Comparison of ENCODE assay signal across 8 cellular contexts in the genomic region with DNA sequence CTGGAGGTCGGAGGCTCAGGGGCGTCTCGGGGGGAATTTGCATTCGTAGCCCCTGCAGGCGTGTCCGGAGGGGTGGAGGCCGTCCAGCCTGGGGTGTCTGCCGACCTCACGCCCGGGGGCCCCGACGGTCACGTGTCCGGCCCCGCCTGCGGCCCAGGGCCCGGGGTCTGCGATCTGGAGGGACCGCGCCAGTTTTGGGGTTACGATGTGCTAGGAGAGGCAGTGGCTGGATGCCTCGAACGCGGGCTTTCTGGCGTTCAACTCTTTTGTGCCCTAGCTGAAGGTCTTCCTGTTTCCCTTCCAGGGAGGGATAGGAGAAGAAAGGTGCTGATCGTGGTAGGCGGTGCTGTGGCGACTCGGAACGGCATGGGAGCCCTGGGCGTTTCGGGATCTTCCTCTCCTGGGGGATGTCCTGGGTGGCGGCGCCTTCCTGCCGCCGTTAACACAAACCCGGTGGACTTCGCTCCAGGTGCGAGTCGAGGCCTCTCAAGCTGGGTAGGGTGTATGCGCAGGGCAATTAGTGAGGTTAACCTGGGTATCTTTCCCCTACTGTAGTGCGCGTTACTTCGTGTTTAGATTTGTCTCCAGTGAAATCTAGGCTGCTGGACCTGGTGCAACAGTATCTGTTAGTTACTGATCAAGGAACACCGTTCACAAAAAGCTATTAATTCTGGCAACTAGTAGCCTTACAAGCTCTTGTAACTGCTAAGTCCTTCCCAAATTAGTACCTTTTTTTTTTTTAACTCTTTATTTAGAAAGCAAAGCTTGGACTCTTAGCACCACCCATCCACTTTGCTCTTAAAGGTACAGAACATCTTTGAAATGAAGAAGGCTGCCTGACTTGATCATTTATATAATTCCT. TPM values are rescaled to one million over a fixed set of nuclear protein-coding genes. Genes with fewer than 3 reads are reported as not detected.
A peak's percentile ranks its signal among the peaks of the same experiment; 100 is the strongest.
DNase-seq lines count a peak whose midpoint lies in the region; FAIRE-seq and TF ChIP-seq lines count a peak whose summit lies in the region.

No MANE protein-coding gene starts in this region.

- H3K9me3 ChIP-seq in astrocyte (ENCODE audit: insufficient read depth, low read depth, low read length) (no peaks in the 10 kb centered on the region), iPS-20b (ENCODE audit: insufficient read depth, low read depth, low read length) (no peaks in the 10 kb centered on the region)

- no peaks in the 10 kb centered on the region for H3K36me3 Mint-ChIP-seq in astrocyte (ENCODE audit: low read depth, unreplicated experiment)

- H3K4me3 ChIP-seq in HFF-Myc (replicated peaks; ENCODE audit: low read depth, low read length), result peak overlapping the region; percentile 87
- peak overlapping the region; percentile 90 for H3K4me3 ChIP-seq in astrocyte (ENCODE audit: insufficient read depth, low read depth, low read length)
- H3K4me3 ChIP-seq in iPS-20b (ENCODE audit: low read length), result peak overlapping the region; percentile 81
- H3K4me3 ChIP-seq in skin epidermis, result peak overlapping the region; percentile 69 to 95 (median 92)

- H3K4me3 Mint-ChIP-seq in astrocyte (ENCODE audit: unreplicated experiment), result peak overlapping the region; percentile 85

- peak overlapping the region; percentile 4 for H3K27ac Mint-ChIP-seq in astrocyte (ENCODE audit: unreplicated experiment)

- no peaks in the 10 kb centered on the region for H3K36me3 ChIP-seq in astrocyte (ENCODE audit: insufficient read depth, low read length)
- no peaks in the 10 kb centered on the region for H3K36me3 ChIP-seq in iPS-20b (ENCODE audit: insufficient read depth, low read depth, low read length)

- in situ Hi-C loops in Caki2 (cut with HindIII; ENCODE audit: low pct_unique_long_range_greater_than_20kb, low sequenced_read_pairs), result no loop called here

- H3K27me3 ChIP-seq in astrocyte (ENCODE audit: insufficient read depth, low read length) (no peaks in the 10 kb centered on the region), iPS-20b (ENCODE audit: insufficient read depth, low read length) (peaks cover 13% of the 10 kb centered on the region; the same call in 1 of the 2 replicates)

- peak overlapping the region; percentile 93 for H3K4me2 ChIP-seq in astrocyte (ENCODE audit: low read length)

- H2AFZ ChIP-seq in astrocyte (ENCODE audit: low read depth, low read length), result peak overlapping the region; percentile 90

- H3K79me2 ChIP-seq in astrocyte (ENCODE audit: insufficient read depth, low read length), result peaks cover 41% of the 10 kb centered on the region

- TF ChIP-seq CTCF in HFF-Myc (IDR thresholded peaks at IDR 0.05; ENCODE audit: low read depth, low read length, missing control alignments) (no peak), astrocyte (IDR thresholded peaks at IDR 0.05; ENCODE audit: insufficient read depth, low read depth, low read length) (no peak)

- no peak for FAIRE-seq in astrocyte (lab: Jason Lieb, UNC)

- no peaks in the 10 kb centered on the region for H3K4me1 Mint-ChIP-seq in astrocyte (ENCODE audit: low read depth, unreplicated experiment)

- H3K9ac ChIP-seq in astrocyte (ENCODE audit: low read length) (peak overlapping the region; percentile 96), iPS-20b (ENCODE audit: low read depth, low read length) (peak overlapping the region; percentile 58; the same call in 1 of the 2 replicates)

- H3K9me3 Mint-ChIP-seq in astrocyte (ENCODE audit: unreplicated experiment), result no peaks in the 10 kb centered on the region

- H4K20me1 ChIP-seq in astrocyte (ENCODE audit: insufficient read depth, low read length), result peaks cover 41% of the 10 kb centered on the region

- peaks cover 2% of the 10 kb centered on the region for H3K27me3 Mint-ChIP-seq in astrocyte (ENCODE audit: low read depth, unreplicated experiment)

- DNase-seq in Caki2 (ENCODE audit: low read depth) (peak; percentile 55), HFF-Myc (ENCODE audit: extremely low read depth, low read depth) (no peak), RPMI8226 (peak; percentile 56), astrocyte (ENCODE audit: low read depth) (no peak), NCI-H1048 (lab: John Stamatoyannopoulos, UW) (no peak), NCI-H1436 treated with DMSO at 0.1 percent for 48 hours (lab: John Stamatoyannopoulos, UW) (no peak)

- H3K27ac ChIP-seq in astrocyte (ENCODE audit: low read depth, low read length), result peak overlapping the region; percentile 5
- no peak overlapping the region for H3K27ac ChIP-seq in iPS-20b (ENCODE audit: low read length)
- peak overlapping the region in 19 of 21 experiments; percentile 25 to 97 (median 88) for H3K27ac ChIP-seq in skin epidermis

- H3K4me1 ChIP-seq in astrocyte (ENCODE audit: insufficient read depth, low read length) (peaks cover 10% of the 10 kb centered on the region), iPS-20b (ENCODE audit: insufficient read depth, low read length) (peaks cover 34% of the 10 kb centered on the region)

RNA-seq across cellular contexts. Expression of gene AKAP1, which starts 1.3 kb away (rescaled TPM):
- total RNA-seq in Caki2 (2014; rRNA removed; shearing (Covaris generic); ENCODE audit: low replicate concordance), result 3.2 and 11.5 TPM in 2 replicates
- 12.1 and 12.5 TPM in 2 replicates for total RNA-seq in astrocyte

Comparison
In these comparisons a context has a peak if more than half of its experiments do, and no peak if none do; other contexts are left out.
1. DNase-seq: peak in Caki2 (single experiment) and RPMI8226 (single experiment); none in HFF-Myc (single experiment), astrocyte (single experiment), NCI-H1048 (single experiment) and NCI-H1436 treated with DMSO at 0.1 percent for 48 hours (single experiment).
2. Peak in every context shown above with its lines, with median percentiles within 50 percentile points of each other: H3K4me3 ChIP-seq.